ENCODE assay signal across 26 cellular contexts in the genomic region with DNA sequence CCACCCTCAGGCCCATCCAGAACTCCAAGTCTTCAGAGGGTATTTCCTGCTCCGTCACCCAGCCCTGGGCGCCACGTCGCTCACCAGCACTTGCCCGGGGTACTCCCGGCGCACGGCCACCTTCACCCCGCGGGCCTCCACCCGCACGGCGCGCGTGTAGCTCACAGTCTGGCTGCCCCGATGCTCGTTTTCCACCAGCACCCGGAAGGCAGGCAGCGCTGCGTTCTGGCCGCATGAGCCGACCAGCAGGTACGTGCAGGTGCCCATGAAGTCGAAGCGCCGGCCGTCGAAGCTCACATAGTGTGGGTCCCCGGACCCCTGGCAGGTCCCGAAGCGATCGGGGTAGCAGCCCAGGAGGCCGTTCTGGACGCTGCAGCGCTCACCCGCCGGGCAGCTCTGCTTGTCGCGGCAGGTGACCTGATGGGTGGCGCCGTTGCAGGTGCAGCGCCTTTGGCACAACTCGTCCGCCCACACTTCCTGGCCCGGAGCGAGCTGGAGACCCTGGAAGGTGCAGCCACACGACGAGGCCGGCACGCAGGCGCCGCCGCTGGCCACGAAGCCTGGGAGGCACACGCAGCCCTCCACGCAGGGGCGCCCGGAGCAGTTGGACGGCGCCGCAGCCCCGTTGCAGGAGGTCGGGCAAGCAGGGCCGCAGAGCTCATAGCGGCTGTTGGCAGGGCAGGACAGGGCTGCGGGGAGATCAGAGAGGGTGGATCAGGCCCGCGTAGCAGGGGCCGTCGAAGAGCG. TPM values are rescaled to one million over a fixed set of nuclear protein-coding genes. Genes with fewer than 3 reads are reported as not detected.
A peak's percentile ranks its signal among the peaks of the same experiment; 100 is the strongest.
DNase-seq lines count a peak whose midpoint lies in the region; ATAC-seq and TF ChIP-seq lines count a peak whose summit lies in the region.
"Had no signal": no experiment of that assay in that cellular context is flagged by ENCODE, and none has a peak within 500 bp of the region (broad histone marks: within the 10 kb centered on the region; RNA-seq: fewer than 3 reads in every experiment).

No MANE protein-coding gene starts in this region.

- TF ChIP-seq CTCF in GM13976 (IDR thresholded peaks at IDR 0.05; ENCODE audit: borderline replicate concordance, control extremely low read depth, extremely low read depth, insufficient read depth, missing control alignments) (no peak), hepatocyte (IDR thresholded peaks at IDR 0.05; ENCODE audit: poor library complexity) (no peak), osteocyte (IDR thresholded peaks at IDR 0.05) (no peak)

- no peaks in the 10 kb centered on the region for H3K79me2 ChIP-seq in hepatocyte

- no peaks in the 10 kb centered on the region for H3K9me3 Mint-ChIP-seq in osteocyte (ENCODE audit: unreplicated experiment)
- peaks cover 0 to 7% of the 10 kb centered on the region in 2 donors for H3K9me3 Mint-ChIP-seq in activated naive CD4-positive, alpha-beta T cell treated with anti-CD3 and anti-CD28 coated beads, Interleukin-2, amount 50 U/mL, for 72 hours
- H3K9me3 Mint-ChIP-seq: activated naive CD4-positive, alpha-beta T cell treated with anti-CD3 and anti-CD28 coated beads, Interleukin-2, amount 10 ng/mL, durations not matched to agents 7 days and 5 days had no signal

- no peak for ATAC-seq in activated naive CD4-positive, alpha-beta T cell treated with anti-CD3 and anti-CD28 coated beads, Interleukin-2, amount 50 U/mL, for 72 hours
- no peak for ATAC-seq in HG02588 (IDR thresholded peaks at IDR 0.05; ENCODE audit: unreplicated experiment)
- ATAC-seq: activated T-cell treated with anti-CD3 and anti-CD28 coated beads, Interleukin-2, amount 50 U/mL, for 72 hours; effector memory CD8-positive, alpha-beta T cell; heart right ventricle; left lung had no signal

- H3K27ac Mint-ChIP-seq in osteocyte (ENCODE audit: unreplicated experiment): no peak overlapping the region
- no peak overlapping the region for H3K27ac Mint-ChIP-seq in activated naive CD4-positive, alpha-beta T cell treated with anti-CD3 and anti-CD28 coated beads, Interleukin-2, amount 50 U/mL, for 72 hours
- H3K27ac Mint-ChIP-seq: activated CD4-positive, alpha-beta T cell treated with anti-CD3 and anti-CD28 coated beads, Interleukin-2, amount 10 ng/mL, durations not matched to agents 7 days and 5 days; activated naive CD4-positive, alpha-beta T cell treated with anti-CD3 and anti-CD28 coated beads, Interleukin-2, amount 10 ng/mL, durations not matched to agents 7 days and 5 days; activated T-cell treated with anti-CD3 and anti-CD28 coated beads, Interleukin-2, amount 50 U/mL, for 72 hours had no signal

- H3K27me3 Mint-ChIP-seq in osteocyte (ENCODE audit: unreplicated experiment): peaks cover 6% of the 10 kb centered on the region
- H3K27me3 Mint-ChIP-seq: activated CD4-positive, alpha-beta T cell treated with anti-CD3 and anti-CD28 coated beads, Interleukin-2, amount 10 ng/mL, durations not matched to agents 7 days and 5 days; activated naive CD4-positive, alpha-beta T cell treated with anti-CD3 and anti-CD28 coated beads, Interleukin-2, amount 10 ng/mL, durations not matched to agents 7 days and 5 days; effector memory CD8-positive, alpha-beta T cell had no signal

- WGBS in hepatocyte (ENCODE audit: low lambda C conversion rate, missing lambda C conversion rate): 92% methylated on average over 71 of the region's 71 CpGs

- H3K27me3 ChIP-seq in hepatocyte: no peaks in the 10 kb centered on the region
- H3K27me3 ChIP-seq: BLaER1 treated with 17β-estradiol and CSF1 and Interleukin-3, amounts not matched to agents 10 nM and 100 nM had no signal

- H3K4me1 ChIP-seq in hepatocyte (ENCODE audit: insufficient read depth): no peaks in the 10 kb centered on the region
- H3K4me1 ChIP-seq: heart right ventricle, left lung had no signal

- in situ Hi-C loops in GM13976 (cut with MboI; ENCODE audit: low sequenced_read_pairs, unreplicated experiment): no loop called here

- H3K27ac ChIP-seq in hepatocyte: no peak overlapping the region
- H3K27ac ChIP-seq: BLaER1 treated with 17β-estradiol and CSF1 and Interleukin-3, amounts not matched to agents 10 nM and 100 nM; heart right ventricle; KMS-11; left lung; WERI-Rb-1 had no signal

- peak; percentile 8 for DNase-seq in AG20443 (ENCODE audit: low spot score)
- peak; percentile 18 for DNase-seq in GM13976 (ENCODE audit: low spot score)
- DNase-seq in hepatocyte (ENCODE audit: low spot score): peak; percentile 2
- peak; percentile 84 for DNase-seq in osteocyte (ENCODE audit: extremely low spot score, unreplicated experiment)
- no peak for DNase-seq in activated naive CD4-positive, alpha-beta T cell treated with anti-CD3 and anti-CD28 coated beads, Interleukin-2, amount 50 U/mL, for 72 hours (ENCODE audit: low spot score in 2 of 2)
- no peak for DNase-seq in NCI-H1105 treated with DMSO at 0.1 percent for 48 hours (lab: John Stamatoyannopoulos, UW)
- DNase-seq: activated CD4-positive, alpha-beta T cell treated with anti-CD3 and anti-CD28 coated beads, Interleukin-2, amount 10 ng/mL, durations not matched to agents 7 days and 5 days; activated naive CD4-positive, alpha-beta T cell treated with anti-CD3 and anti-CD28 coated beads, Interleukin-2, amount 10 ng/mL, durations not matched to agents 7 days and 5 days; activated T-cell treated with anti-CD3 and anti-CD28 coated beads, Interleukin-2, amount 50 U/mL, for 72 hours; amniotic stem cell; effector memory CD8-positive, alpha-beta T cell; foreskin fibroblast; heart right ventricle; left lung; MM.1S; naive B cell; NCI-H1436; NCI-H526; SIG-M5; T1000; trophoblast cell; WERI-Rb-1 had no signal

- no peaks in the 10 kb centered on the region for H3K9me3 ChIP-seq in hepatocyte (ENCODE audit: low read depth)
- H3K9me3 ChIP-seq: heart right ventricle, left lung had no signal

- no peaks in the 10 kb centered on the region for H3K36me3 Mint-ChIP-seq in osteocyte (ENCODE audit: unreplicated experiment)
- no peaks in the 10 kb centered on the region for H3K36me3 Mint-ChIP-seq in activated naive CD4-positive, alpha-beta T cell treated with anti-CD3 and anti-CD28 coated beads, Interleukin-2, amount 50 U/mL, for 72 hours
- H3K36me3 Mint-ChIP-seq: activated naive CD4-positive, alpha-beta T cell treated with anti-CD3 and anti-CD28 coated beads, Interleukin-2, amount 10 ng/mL, durations not matched to agents 7 days and 5 days had no signal

- H3K4me3 ChIP-seq in hepatocyte: no peak overlapping the region
- H3K4me3 ChIP-seq: BLaER1 treated with 17β-estradiol and CSF1 and Interleukin-3, amounts not matched to agents 10 nM and 100 nM; heart right ventricle; left lung; smooth muscle cell had no signal

- H4K20me1 ChIP-seq in hepatocyte (ENCODE audit: insufficient read depth, poor library complexity, severe bottlenecking): no peaks in the 10 kb centered on the region

- no peaks in the 10 kb centered on the region for H3K4me1 Mint-ChIP-seq in osteocyte (ENCODE audit: unreplicated experiment)
- H3K4me1 Mint-ChIP-seq: activated naive CD4-positive, alpha-beta T cell treated with anti-CD3 and anti-CD28 coated beads, Interleukin-2, amount 10 ng/mL, durations not matched to agents 7 days and 5 days had no signal

- no peak overlapping the region for H2AFZ ChIP-seq in hepatocyte

- no peaks in the 10 kb centered on the region for H3K36me3 ChIP-seq in hepatocyte (replicated peaks; ENCODE audit: insufficient read depth, low read depth)
- H3K36me3 ChIP-seq: heart right ventricle, left lung, WERI-Rb-1 had no signal

- no peak overlapping the region for H3K4me3 Mint-ChIP-seq in osteocyte (ENCODE audit: unreplicated experiment)
- H3K4me3 Mint-ChIP-seq: activated CD4-positive, alpha-beta T cell treated with anti-CD3 and anti-CD28 coated beads, Interleukin-2, amount 10 ng/mL, durations not matched to agents 7 days and 5 days; activated naive CD4-positive, alpha-beta T cell treated with anti-CD3 and anti-CD28 coated beads, Interleukin-2, amount 10 ng/mL, durations not matched to agents 7 days and 5 days; activated T-cell treated with anti-CD3 and anti-CD28 coated beads, Interleukin-2, amount 50 U/mL, for 72 hours; effector memory CD8-positive, alpha-beta T cell; naive B cell had no signal

- no peak overlapping the region for H3K4me2 ChIP-seq in hepatocyte
- H3K4me2 ChIP-seq: BLaER1 treated with 17β-estradiol and CSF1 and Interleukin-3, amounts not matched to agents 10 nM and 100 nM; KMS-11; smooth muscle cell had no signal

- no peaks in the 10 kb centered on the region for H3K9me2 ChIP-seq in hepatocyte (replicated peaks; ENCODE audit: insufficient read depth)

RNA-seq across cellular contexts. Expression of gene FCGBP, which starts 19.2 kb away (rescaled TPM):
- total RNA-seq in hepatocyte (31.2 and 48.2 TPM in 2 replicates), osteocyte (0.21 and 0.38 TPM in 2 replicates)
- 2.4 and 3.1 TPM in 2 replicates for polyA plus RNA-seq in hepatocyte
- 1 to 10 TPM; 4.6 to 8.2 TPM for total RNA-seq in activated naive CD4-positive, alpha-beta T cell treated with anti-CD3 and anti-CD28 coated beads, Interleukin-2, amount 50 U/mL, for 72 hours

RNA-seq across cellular contexts. Expression of gene PSMC4, which starts 55.7 kb away (rescaled TPM):
- total RNA-seq in hepatocyte (81.5 and 85.4 TPM in 2 replicates), osteocyte (85.6 and 88.2 TPM in 2 replicates)
- polyA plus RNA-seq in hepatocyte: 94.7 and 99.3 TPM in 2 replicates
- total RNA-seq in activated naive CD4-positive, alpha-beta T cell treated with anti-CD3 and anti-CD28 coated beads, Interleukin-2, amount 50 U/mL, for 72 hours: 100 to 1,000 TPM in 1 of 2 donors, 10 to 100 TPM in 1; 93.6 to 114 TPM

Comparison
In these comparisons a context has a peak if more than half of its experiments do, and no peak if none do; other contexts are left out.
1. DNase-seq: peak in AG20443 (single experiment), GM13976 (single experiment), hepatocyte (single experiment) and osteocyte (single experiment); none in activated naive CD4-positive, alpha-beta T cell treated with anti-CD3 and anti-CD28 coated beads, Interleukin-2, amount 50 U/mL, for 72 hours (0 of 2) and NCI-H1105 treated with DMSO at 0.1 percent for 48 hours (single experiment).